2 cellular contexts compared by ENCODE assay signal in genomic region chr20:63361507-63362425, GRCh38.
TF ChIP-seq lines count a peak whose summit lies in the region.

No MANE protein-coding gene starts in this region.

TF ChIP-seq in IMR-90, 13 proteins besides CTCF, POLR2A, EP300 and RAD21 (continued from another document):
- TF ChIP-seq ELK1 (IDR thresholded peaks at IDR 0.05; ENCODE audit: borderline replicate concordance, low read depth, low read length) (no peak), RCOR1 (IDR thresholded peaks at IDR 0.05; ENCODE audit: insufficient replicate concordance, low read length) (no peak), BHLHE40 (IDR thresholded peaks at IDR 0.05; ENCODE audit: low read depth, low read length) (no peak), CHD1 (IDR thresholded peaks at IDR 0.05; ENCODE audit: low read depth, low read length) (no peak), CEBPB (IDR thresholded peaks at IDR 0.05; ENCODE audit: low read depth, low read length) (no peak)

TF ChIP-seq in WTC11, 78 proteins besides CTCF, POLR2A, EP300 and RAD21 (continued from another document):
- TF ChIP-seq ZNF532 (CRISPR knock-in tag; IDR thresholded peaks at IDR 0.05; ENCODE audit: borderline replicate concordance) (no peak), E2F5 (CRISPR knock-in tag; IDR thresholded peaks at IDR 0.05) (no peak), ZNF423 (CRISPR knock-in tag; IDR thresholded peaks at IDR 0.05) (peak; percentile 53; the same call in 1 of the 2 replicates), ZNF219 (CRISPR knock-in tag; IDR thresholded peaks at IDR 0.05; ENCODE audit: borderline replicate concordance) (no peak)
